Comparison of ENCODE assay signal across 22 cellular contexts in the genomic region with DNA sequence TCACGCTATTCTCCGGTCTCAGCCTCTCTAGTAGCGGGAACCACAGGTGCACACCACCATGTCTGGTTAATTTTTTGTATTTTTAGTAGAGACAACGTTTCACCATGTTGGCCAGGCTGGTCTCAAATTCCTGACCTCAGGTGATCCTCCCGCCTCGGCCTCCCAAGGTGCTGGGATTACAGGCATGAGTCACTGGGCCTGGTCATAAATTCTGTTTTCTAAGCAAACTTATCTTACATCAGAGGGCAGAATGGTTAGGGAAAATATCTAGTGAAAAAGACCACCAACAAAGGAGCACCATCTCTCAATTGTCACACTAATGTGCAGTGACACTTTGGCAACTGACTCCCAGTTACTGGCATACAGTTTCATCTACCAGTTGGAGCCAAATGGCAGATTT. TPM values are rescaled to one million over a fixed set of nuclear protein-coding genes. Genes with fewer than 3 reads are reported as not detected.
DNase-seq lines count a peak whose midpoint lies in the region; ATAC-seq lines count a peak whose summit lies in the region.
"Had no signal": no experiment of that assay in that cellular context is flagged by ENCODE, and none has a peak within 500 bp of the region (broad histone marks: within the 10 kb centered on the region; RNA-seq: fewer than 3 reads in every experiment).

No MANE protein-coding gene starts in this region.

- H3K27ac Mint-ChIP-seq in activated T-helper 1 cell treated with anti-CD3 and anti-CD28 coated beads, Interleukin-12 subunit alpha, Interleukin-12 subunit beta, Interleukin-2, Interleukin-4 antibody, amounts not matched to agents 30 ng/mL and 10 ng/mL and 1 ng/mL, durations not matched to agents 14 hours and 24 hours and 36 hours = no peak overlapping the region
- H3K27ac Mint-ChIP-seq: activated CD4-positive, alpha-beta memory T cell treated with anti-CD3 and anti-CD28 coated beads, Interleukin-2, amount 10 ng/mL, durations not matched to agents 7 days and 5 days; CD4-positive, alpha-beta T cell had no signal

- H3K4me1 ChIP-seq in ACC112 (ENCODE audit: control insufficient read depth, insufficient read depth, low read length, unreplicated experiment) = peaks cover 5% of the 10 kb centered on the region
- H3K4me1 ChIP-seq in BLaER1 = peaks cover 34% of the 10 kb centered on the region

- H3K9ac ChIP-seq in BLaER1 = no peak overlapping the region

- H2AFZ ChIP-seq in ACC112 (ENCODE audit: low read length, unreplicated experiment) = no peak overlapping the region

- peaks cover 22% of the 10 kb centered on the region for H3K36me3 Mint-ChIP-seq in activated T-helper 1 cell treated with anti-CD3 and anti-CD28 coated beads, Interleukin-12 subunit alpha, Interleukin-12 subunit beta, Interleukin-2, Interleukin-4 antibody, amounts not matched to agents 30 ng/mL and 10 ng/mL and 1 ng/mL, durations not matched to agents 14 hours and 24 hours and 36 hours (ENCODE audit: low read depth)

- H3K27me3 Mint-ChIP-seq in activated T-helper 1 cell treated with anti-CD3 and anti-CD28 coated beads, Interleukin-12 subunit alpha, Interleukin-12 subunit beta, Interleukin-2, Interleukin-4 antibody, amounts not matched to agents 30 ng/mL and 10 ng/mL and 1 ng/mL, durations not matched to agents 14 hours and 24 hours and 36 hours (ENCODE audit: insufficient read depth) = peaks cover 7% of the 10 kb centered on the region

- H3K27ac ChIP-seq in ACC112 (ENCODE audit: low read depth, low read length) (0 out of 2 replicates have a peak overlapping the region, but pooled peaks have one; percentile 7), BLaER1 (no peak overlapping the region)

- peaks cover 20% of the 10 kb centered on the region for H3K4me1 Mint-ChIP-seq in activated T-helper 1 cell treated with anti-CD3 and anti-CD28 coated beads, Interleukin-12 subunit alpha, Interleukin-12 subunit beta, Interleukin-2, Interleukin-4 antibody, amounts not matched to agents 30 ng/mL and 10 ng/mL and 1 ng/mL, durations not matched to agents 14 hours and 24 hours and 36 hours (ENCODE audit: low read depth)

- no peak for DNase-seq in activated T-helper 1 cell treated with anti-CD3 and anti-CD28 coated beads, Interleukin-12 subunit alpha, Interleukin-12 subunit beta, Interleukin-2, Interleukin-4 antibody, amounts not matched to agents 30 ng/mL and 10 ng/mL and 1 ng/mL, durations not matched to agents 14 hours and 24 hours and 36 hours (ENCODE audit: low spot score)
- DNase-seq in renal cortical epithelial cell (ENCODE audit: low read depth) = peak; percentile 25
- DNase-seq in OCI-M1 (lab: John Stamatoyannopoulos, UW) = no peak
- no peak for DNase-seq in activated CD8-positive, alpha-beta memory T cell treated with anti-CD3 and anti-CD28 coated beads, Interleukin-2, amount 50 U/mL, for 4 hours
- DNase-seq: activated CD4-positive, alpha-beta memory T cell treated with anti-CD3 and anti-CD28 coated beads, Interleukin-2, amount 10 ng/mL, durations not matched to agents 7 days and 5 days; activated naive CD4-positive, alpha-beta T cell treated with Interleukin-2 at 50 U/mL for 16 hours; activated T-cell treated with anti-CD3 and anti-CD28 coated beads for 4 hours; CD4-positive, alpha-beta T cell; central memory CD4-positive, alpha-beta T cell; dermis blood vessel endothelial cell; glutamatergic neuron; IMR-90; mesendoderm; NCI-H1105 treated with DMSO at 0.1 percent for 48 hours; NCI-H2029; NCI-H226; small intestine; stimulated activated CD4-positive, alpha-beta T cell treated with anti-CD3 and anti-CD28 coated beads, Interleukin-2, amount 100 ng/mL, for 24 hours; T-helper 9 cell had no signal

- peak overlapping the region; percentile 70 for H3K4me3 Mint-ChIP-seq in activated T-helper 1 cell treated with anti-CD3 and anti-CD28 coated beads, Interleukin-12 subunit alpha, Interleukin-12 subunit beta, Interleukin-2, Interleukin-4 antibody, amounts not matched to agents 30 ng/mL and 10 ng/mL and 1 ng/mL, durations not matched to agents 14 hours and 24 hours and 36 hours
- H3K4me3 Mint-ChIP-seq: activated CD4-positive, alpha-beta memory T cell treated with anti-CD3 and anti-CD28 coated beads, Interleukin-2, amount 10 ng/mL, durations not matched to agents 7 days and 5 days; CD4-positive, alpha-beta T cell had no signal

- intact Hi-C loops in activated T-helper 1 cell treated with anti-CD3 and anti-CD28 coated beads, Interleukin-12 subunit alpha, Interleukin-12 subunit beta, Interleukin-2, Interleukin-4 antibody, amounts not matched to agents 30 ng/mL and 10 ng/mL and 1 ng/mL, durations not matched to agents 14 hours and 24 hours and 36 hours (cut with micrococcal nuclease) = loop anchor here (5.0 to 10.0 kb wide), 3 partner anchors 43 to 185 kb away; a partner anchor contains a TSS

- H3K9me3 Mint-ChIP-seq in activated T-helper 1 cell treated with anti-CD3 and anti-CD28 coated beads, Interleukin-12 subunit alpha, Interleukin-12 subunit beta, Interleukin-2, Interleukin-4 antibody, amounts not matched to agents 30 ng/mL and 10 ng/mL and 1 ng/mL, durations not matched to agents 14 hours and 24 hours and 36 hours = peaks cover 4% of the 10 kb centered on the region
- H3K9me3 Mint-ChIP-seq: CD4-positive, alpha-beta T cell had no signal

- peak overlapping the region; percentile 13; the same call in 1 of the 2 replicates for H3K4me2 ChIP-seq in BLaER1

- no peak for ATAC-seq in GM21717 (IDR thresholded peaks at IDR 0.05; ENCODE audit: unreplicated experiment)

- H3K36me3 ChIP-seq in ACC112 (ENCODE audit: insufficient read depth, low read length) (peaks cover 16% of the 10 kb centered on the region), BLaER1 (no peaks in the 10 kb centered on the region)

- no peaks in the 10 kb centered on the region for H3K27me3 ChIP-seq in ACC112 (ENCODE audit: insufficient read depth, low read length)
- peaks cover 26% of the 10 kb centered on the region for H3K27me3 ChIP-seq in BLaER1

- H4K20me1 ChIP-seq in BLaER1 = no peaks in the 10 kb centered on the region

- H3K9me3 ChIP-seq in BLaER1 = peaks cover 13% of the 10 kb centered on the region

- H3K4me3 ChIP-seq in ACC112 (ENCODE audit: low read depth, low read length) (peak overlapping the region; percentile 42), BLaER1 (no peak overlapping the region)

- peaks cover 14% of the 10 kb centered on the region for H3K79me2 ChIP-seq in ACC112 (ENCODE audit: control insufficient read depth, insufficient read depth, low read length, unreplicated experiment)

RNA-seq across cellular contexts. Expression of a gene that starts 2.8 kb away (rescaled TPM):
- 55.0 and 61.5 TPM in 2 replicates for total RNA-seq in activated T-helper 1 cell treated with anti-CD3 and anti-CD28 coated beads, Interleukin-12 subunit alpha, Interleukin-12 subunit beta, Interleukin-2, Interleukin-4 antibody, amounts not matched to agents 30 ng/mL and 10 ng/mL and 1 ng/mL, durations not matched to agents 14 hours and 24 hours and 36 hours
- 90.3 and 219 TPM in 2 replicates for total RNA-seq in renal cortical epithelial cell
